16 cellular contexts compared by ENCODE assay signal in the genomic region with DNA sequence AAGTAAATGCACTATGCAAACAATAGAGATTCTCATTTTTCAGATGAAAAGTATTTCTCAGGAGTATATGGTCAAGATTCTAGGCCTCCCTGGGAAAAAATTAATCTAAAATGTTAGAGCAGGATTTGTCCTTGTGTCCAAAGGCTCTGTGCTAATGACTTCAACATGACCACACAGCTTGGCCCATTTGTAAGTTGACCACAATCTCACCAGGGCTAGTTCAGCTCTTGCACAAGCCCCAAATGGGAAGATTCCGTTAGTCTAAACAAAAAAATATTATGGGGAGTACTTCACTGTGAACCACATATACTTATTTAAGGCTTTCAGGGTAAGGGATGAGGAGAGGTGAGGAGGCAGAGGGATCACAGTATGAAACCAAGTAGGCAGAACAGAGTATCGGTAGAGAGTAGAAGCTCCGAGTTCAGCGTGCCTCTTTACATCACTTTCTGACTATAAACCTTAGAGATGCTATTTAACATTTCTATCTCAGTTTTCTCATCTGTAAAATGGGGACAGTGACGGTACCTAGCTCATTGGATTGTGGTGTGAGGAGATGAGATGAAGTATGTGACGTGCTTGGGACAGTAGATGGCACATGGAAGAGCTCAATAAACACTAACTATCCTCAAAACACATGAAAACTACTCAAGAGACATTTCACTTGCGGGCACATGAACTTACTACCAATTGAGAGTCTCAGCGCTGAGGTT. TPM values are rescaled to one million over a fixed set of nuclear protein-coding genes. Genes with fewer than 3 reads are reported as not detected.
DNase-seq lines count a peak whose midpoint lies in the region; ATAC-seq and TF ChIP-seq lines count a peak whose summit lies in the region.
"Had no signal": no experiment of that assay in that cellular context is flagged by ENCODE, and none has a peak within 500 bp of the region (broad histone marks: within the 10 kb centered on the region; RNA-seq: fewer than 3 reads in every experiment).

No MANE protein-coding gene starts in this region.

- H3K27me3 Mint-ChIP-seq in activated CD4-positive, alpha-beta T cell treated with anti-CD3 and anti-CD28 coated beads, Interleukin-2, amount 10 ng/mL, durations not matched to agents 7 days and 5 days = peaks cover 34% of the 10 kb centered on the region
- H3K27me3 Mint-ChIP-seq in neural progenitor cell (ENCODE audit: insufficient read depth, low read depth) = peaks cover 3% of the 10 kb centered on the region
- H3K27me3 Mint-ChIP-seq in T-cell = peaks cover 35 to 41% of the 10 kb centered on the region in 2 donors

- peak overlapping the region in 2 of 4 donors; percentile 22 to 58 for H3K4me3 ChIP-seq in esophagus squamous epithelium
- no peak overlapping the region for H3K4me3 ChIP-seq in neural progenitor cell
- H3K4me3 ChIP-seq in uterus = no peak overlapping the region
- H3K4me3 ChIP-seq: hepatocyte, SJSA1 had no signal

- TF ChIP-seq POLR2A in esophagus squamous epithelium (IDR thresholded peaks at IDR 0.05) = no peak
- TF ChIP-seq POLR2A in uterus (IDR thresholded peaks at IDR 0.05) = no peak

- H3K36me3 Mint-ChIP-seq in activated CD4-positive, alpha-beta T cell treated with anti-CD3 and anti-CD28 coated beads, Interleukin-2, amount 10 ng/mL, durations not matched to agents 7 days and 5 days (ENCODE audit: low read depth) = no peaks in the 10 kb centered on the region
- H3K36me3 Mint-ChIP-seq in neural progenitor cell (no peaks in the 10 kb centered on the region), T-cell (no peaks in the 10 kb centered on the region)

- H3K27ac Mint-ChIP-seq in activated CD4-positive, alpha-beta T cell treated with anti-CD3 and anti-CD28 coated beads, Interleukin-2, amount 10 ng/mL, durations not matched to agents 7 days and 5 days = peak overlapping the region; percentile 28
- H3K27ac Mint-ChIP-seq in neural progenitor cell (no peak overlapping the region), T-cell (no peak overlapping the region)
- H3K27ac Mint-ChIP-seq: activated naive CD8-positive, alpha-beta T cell treated with anti-CD3 and anti-CD28 coated beads, Interleukin-2, amount 50 U/mL, for 24 hours; activated T-helper 1 cell treated with anti-CD3 and anti-CD28 coated beads, Interleukin-12 subunit alpha, Interleukin-12 subunit beta, Interleukin-2, Interleukin-4 antibody, amounts not matched to agents 30 ng/mL and 10 ng/mL and 1 ng/mL, durations not matched to agents 14 hours and 24 hours and 36 hours had no signal

- DNase-seq in activated CD4-positive, alpha-beta T cell treated with anti-CD3 and anti-CD28 coated beads, Interleukin-2, amount 10 ng/mL, durations not matched to agents 7 days and 5 days = no peak
- no peak for DNase-seq in activated CD4-positive, alpha-beta T cell treated with anti-CD3 and anti-CD28 coated beads, Interleukin-2, amount 50 U/mL, for 1 hour
- DNase-seq in esophagus squamous epithelium (lab: John Stamatoyannopoulos, UW) = no peak
- DNase-seq in neural progenitor cell (ENCODE audit: low spot score) = no peak
- DNase-seq in uterus = no peak
- DNase-seq in ACHN = no peak
- DNase-seq in T-cell = no peak
- no peak for DNase-seq in NCI-H526 treated with DMSO at 0.1 percent for 48 hours (lab: John Stamatoyannopoulos, UW)
- DNase-seq: NCI-H748 treated with DMSO at 0.1 percent for 48 hours had no signal

- in situ Hi-C loops in ACHN (cut with HindIII; ENCODE audit: low pct_ligation_motif_present, low pct_unique_long_range_greater_than_20kb, low sequenced_read_pairs) = no loop called here

- H3K9me3 ChIP-seq in esophagus squamous epithelium (no peaks in the 10 kb centered on the region), neural progenitor cell (ENCODE audit: low read depth) (no peaks in the 10 kb centered on the region), uterus (no peaks in the 10 kb centered on the region)
- H3K9me3 ChIP-seq: SJSA1 had no signal

- no peak overlapping the region for H3K9ac ChIP-seq in neural progenitor cell

- no peak overlapping the region for H3K4me2 ChIP-seq in neural progenitor cell

- H3K9me3 Mint-ChIP-seq in activated CD4-positive, alpha-beta T cell treated with anti-CD3 and anti-CD28 coated beads, Interleukin-2, amount 10 ng/mL, durations not matched to agents 7 days and 5 days = no peaks in the 10 kb centered on the region
- H3K9me3 Mint-ChIP-seq in neural progenitor cell (peaks cover under 1% of the 10 kb centered on the region), T-cell (no peaks in the 10 kb centered on the region)
- H3K9me3 Mint-ChIP-seq: activated naive CD8-positive, alpha-beta T cell treated with anti-CD3 and anti-CD28 coated beads, Interleukin-2, amount 50 U/mL, for 24 hours; activated T-helper 1 cell treated with anti-CD3 and anti-CD28 coated beads, Interleukin-12 subunit alpha, Interleukin-12 subunit beta, Interleukin-2, Interleukin-4 antibody, amounts not matched to agents 30 ng/mL and 10 ng/mL and 1 ng/mL, durations not matched to agents 14 hours and 24 hours and 36 hours had no signal

- peaks cover 10% of the 10 kb centered on the region for H3F3A ChIP-seq in neural progenitor cell (ENCODE audit: low read depth)

- no peaks in the 10 kb centered on the region for H3K4me1 Mint-ChIP-seq in activated CD4-positive, alpha-beta T cell treated with anti-CD3 and anti-CD28 coated beads, Interleukin-2, amount 10 ng/mL, durations not matched to agents 7 days and 5 days
- H3K4me1 Mint-ChIP-seq in neural progenitor cell (peaks cover 3% of the 10 kb centered on the region), T-cell (no peaks in the 10 kb centered on the region)
- H3K4me1 Mint-ChIP-seq: activated naive CD8-positive, alpha-beta T cell treated with anti-CD3 and anti-CD28 coated beads, Interleukin-2, amount 50 U/mL, for 24 hours had no signal

- intact Hi-C loops in esophagus squamous epithelium (cut with DNase I) = no loop called here
- intact Hi-C loops in uterus (cut with DNase I; ENCODE audit: low total_unique reads) = no loop called here

- peak overlapping the region; percentile 45 to 96 (median 80) for H3K27ac ChIP-seq in esophagus squamous epithelium
- no peak overlapping the region for H3K27ac ChIP-seq in neural progenitor cell
- peak overlapping the region; percentile 85 to 92 for H3K27ac ChIP-seq in uterus
- H3K27ac ChIP-seq: 22Rv1, C4-2B, SJSA1 had no signal

- TF ChIP-seq CTCF in esophagus squamous epithelium (IDR thresholded peaks at IDR 0.05) (no peak), neural progenitor cell (IDR thresholded peaks at IDR 0.05) (no peak), uterus (IDR thresholded peaks at IDR 0.05) (no peak)

- H3K36me3 ChIP-seq in esophagus squamous epithelium = no peaks in the 10 kb centered on the region
- no peaks in the 10 kb centered on the region for H3K36me3 ChIP-seq in neural progenitor cell
- no peaks in the 10 kb centered on the region for H3K36me3 ChIP-seq in uterus
- H3K36me3 ChIP-seq: SJSA1 had no signal

- H3K27me3 ChIP-seq in esophagus squamous epithelium (peaks cover 0 to 5% (median 0%) of the 10 kb centered on the region in 4 donors), neural progenitor cell (no peaks in the 10 kb centered on the region), uterus (no peaks in the 10 kb centered on the region)
- H3K27me3 ChIP-seq: hepatocyte had no signal

- no peak overlapping the region for H2AFZ ChIP-seq in neural progenitor cell (replicated peaks)
- H2AFZ ChIP-seq: hepatocyte had no signal

- no peak for ATAC-seq in T-cell (replicated peaks in 1 of 4)
- ATAC-seq: stimulated activated naive CD8-positive, alpha-beta T cell treated with anti-CD3 and anti-CD28 coated beads, Interleukin-15, Interleukin-2, amounts not matched to agents 100 U/mL and 50 U/mL, for 24 hours had no signal

- H3K4me1 ChIP-seq in esophagus squamous epithelium (peaks cover 15 to 46% (median 21%) of the 10 kb centered on the region in 3 donors), neural progenitor cell (peaks cover 10% of the 10 kb centered on the region), uterus (no peaks in the 10 kb centered on the region)

- WGBS in esophagus squamous epithelium, 2 donors = 64 to 70% methylated on average over 8 of the region's 8 CpGs

- H3K4me3 Mint-ChIP-seq in activated CD4-positive, alpha-beta T cell treated with anti-CD3 and anti-CD28 coated beads, Interleukin-2, amount 10 ng/mL, durations not matched to agents 7 days and 5 days = no peak overlapping the region
- H3K4me3 Mint-ChIP-seq in neural progenitor cell = peak overlapping the region; percentile 16
- no peak overlapping the region for H3K4me3 Mint-ChIP-seq in T-cell
- H3K4me3 Mint-ChIP-seq: activated naive CD8-positive, alpha-beta T cell treated with anti-CD3 and anti-CD28 coated beads, Interleukin-2, amount 50 U/mL, for 24 hours; activated T-helper 1 cell treated with anti-CD3 and anti-CD28 coated beads, Interleukin-12 subunit alpha, Interleukin-12 subunit beta, Interleukin-2, Interleukin-4 antibody, amounts not matched to agents 30 ng/mL and 10 ng/mL and 1 ng/mL, durations not matched to agents 14 hours and 24 hours and 36 hours had no signal

- CTCF ChIA-PET in activated CD4-positive, alpha-beta T cell treated with anti-CD3 and anti-CD28 coated beads, Interleukin-2, amount 10 ng/mL, durations not matched to agents 7 days and 5 days (lab: Charles Lee) = interaction anchor here (0.5 to 1.3 kb wide), 3 partner anchors 8 to 14 kb away, joined by 3 to 6 read pairs (median 3); no protein-coding TSS in a partner anchor
- CTCF ChIA-PET in T-cell (lab: Charles Lee) = interaction anchor here (0.6 to 1.1 kb wide), 3 partner anchors 11 to 1300 kb away, joined by 3 to 5 read pairs (median 4); no protein-coding TSS in a partner anchor

- no peaks in the 10 kb centered on the region for H3K79me2 ChIP-seq in neural progenitor cell (ENCODE audit: low read depth)
- H3K79me2 ChIP-seq: hepatocyte had no signal

- H4K20me1 ChIP-seq in neural progenitor cell (ENCODE audit: low read depth) = no peaks in the 10 kb centered on the region

- POLR2A ChIA-PET in activated CD4-positive, alpha-beta T cell treated with anti-CD3 and anti-CD28 coated beads, Interleukin-2, amount 10 ng/mL, durations not matched to agents 7 days and 5 days (lab: Charles Lee) = no interaction called here
- POLR2A ChIA-PET in T-cell (lab: Charles Lee) = no interaction called here

RNA-seq across cellular contexts. Expression of gene CTTNBP2NL, which starts 37.8 kb away (rescaled TPM):
- total RNA-seq in activated CD4-positive, alpha-beta T cell treated with anti-CD3 and anti-CD28 coated beads, Interleukin-2, amount 10 ng/mL, durations not matched to agents 7 days and 5 days = 1 to 10 TPM in 1 of 2 experiments, under 1 TPM in 1; 0.84 to 1.2 TPM
- 10 to 100 TPM; 19.6 to 26.3 (median 22.8) TPM for total RNA-seq in esophagus squamous epithelium
- total RNA-seq in neural progenitor cell (ENCODE audit: low replicate concordance) = 23.2 and 27.2 TPM in 2 replicates
- total RNA-seq in uterus = 10 to 100 TPM in 2 of 4 donors, 1 to 10 TPM in 2; 9.4 to 60.5 (median 15.6) TPM
- 1 to 10 TPM in 1 of 5 donors, under 1 TPM in 4; 0.37 to 1.1 (median 0.51) TPM for total RNA-seq in T-cell

Comparison
In these comparisons a context has a peak if more than half of its experiments do, and no peak if none do; other contexts are left out.
1. RNA of gene CTTNBP2NL, which starts 37.8 kb away (total RNA-seq): 23.2 to 27.2 TPM in neural progenitor cell, 19.6 to 26.3 TPM in esophagus squamous epithelium and 9.4 to 60.5 TPM in uterus; 0.84 to 1.2 TPM in activated CD4-positive, alpha-beta T cell treated with anti-CD3 and anti-CD28 coated beads, Interleukin-2, amount 10 ng/mL, durations not matched to agents 7 days and 5 days and 0.37 to 1.1 TPM in T-cell; every median in the first group is over 4 times any median in the second.